In genomic region chr7:137619181-137619580, GRCh38 we compare ENCODE assay signal across 23 cellular contexts.
"Had no signal": no experiment of that assay in that cellular context is flagged by ENCODE, and none has a peak within 500 bp of the region (broad histone marks: within the 10 kb centered on the region; RNA-seq: fewer than 3 reads in every experiment).

No MANE protein-coding gene starts in this region.

- H3K4me3 Mint-ChIP-seq: activated B cell treated with CpG ODN at 0.5 μM for 24 hours; activated CD4-positive, alpha-beta memory T cell treated with anti-CD3 and anti-CD28 coated beads for 36 hours; activated CD4-positive, alpha-beta T cell treated with anti-CD3 and anti-CD28 coated beads, Interleukin-2, amount 10 ng/mL, durations not matched to agents 7 days and 5 days; activated naive CD4-positive, alpha-beta T cell treated with anti-CD3 and anti-CD28 coated beads for 36 hours; activated naive CD8-positive, alpha-beta T cell; activated T-helper 17 cell treated with anti-CD3 and anti-CD28 coated beads, Interleukin-2, amount 50 U/mL, for 72 hours had no signal

- H3K27me3 ChIP-seq: Peyer's patch had no signal

- H3K9me3 ChIP-seq: Peyer's patch, SJSA1 had no signal

- H3K27ac ChIP-seq: Peyer's patch, SJSA1 had no signal

- H3K4me3 ChIP-seq: Peyer's patch, SJSA1 had no signal

- H3K4me1 ChIP-seq: Peyer's patch had no signal

- H3K36me3 ChIP-seq: Peyer's patch, SJSA1 had no signal

- H3K27me3 Mint-ChIP-seq: activated CD4-positive, alpha-beta T cell treated with anti-CD3 and anti-CD28 coated beads, Interleukin-2, amount 10 ng/mL, durations not matched to agents 7 days and 5 days; activated naive CD8-positive, alpha-beta T cell had no signal

- H3K36me3 Mint-ChIP-seq: activated CD4-positive, alpha-beta memory T cell treated with anti-CD3 and anti-CD28 coated beads for 36 hours; activated naive CD8-positive, alpha-beta T cell had no signal

- H3K27ac Mint-ChIP-seq: activated B cell treated with CpG ODN at 0.5 μM for 24 hours; activated CD4-positive, alpha-beta memory T cell treated with anti-CD3 and anti-CD28 coated beads for 36 hours; activated CD4-positive, alpha-beta T cell treated with anti-CD3 and anti-CD28 coated beads, Interleukin-2, amount 10 ng/mL, durations not matched to agents 7 days and 5 days; activated naive CD4-positive, alpha-beta T cell treated with anti-CD3 and anti-CD28 coated beads for 36 hours; activated naive CD8-positive, alpha-beta T cell; activated T-helper 17 cell treated with anti-CD3 and anti-CD28 coated beads, Interleukin-2, amount 50 U/mL, for 72 hours had no signal

- ATAC-seq: activated T-helper 17 cell treated with anti-CD3 and anti-CD28 coated beads, Interleukin-2, amount 50 U/mL, for 72 hours; SK-N-SH treated with all-trans-retinoic acid at 6 μM for 48 hours had no signal

- DNase-seq: activated B cell treated with CpG ODN at 0.5 μM for 24 hours; activated CD4-positive, alpha-beta memory T cell treated with anti-CD3 and anti-CD28 coated beads for 36 hours; activated CD4-positive, alpha-beta T cell treated with anti-CD3 and anti-CD28 coated beads, Interleukin-2, amount 10 ng/mL, durations not matched to agents 7 days and 5 days; activated CD8-positive, alpha-beta memory T cell treated with anti-CD3 and anti-CD28 coated beads for 24 hours; activated gamma-delta T cell; activated naive CD4-positive, alpha-beta T cell treated with anti-CD3 and anti-CD28 coated beads for 36 hours; activated T-cell treated with anti-CD3 and anti-CD28 coated beads, Interleukin-2, amount 50 U/mL, for 48 hours; amygdala; cerebellar nuclear complex; Kasumi-1; KBM-7; NCI-H1092; NCI-H1417 treated with DMSO at 0.1 percent for 48 hours; NCI-H1694; NCI-H2081; NCI-H524; Peyer's patch; SHP77; SW 1271 had no signal

- H3K4me1 Mint-ChIP-seq: activated B cell treated with CpG ODN at 0.5 μM for 24 hours; activated CD4-positive, alpha-beta T cell treated with anti-CD3 and anti-CD28 coated beads, Interleukin-2, amount 10 ng/mL, durations not matched to agents 7 days and 5 days; activated T-helper 17 cell treated with anti-CD3 and anti-CD28 coated beads, Interleukin-2, amount 50 U/mL, for 72 hours had no signal
